ENCODE assay signal across 28 cellular contexts in genomic region chr14:64405295-64405694, GRCh38. TPM values are rescaled to one million over a fixed set of nuclear protein-coding genes. Genes with fewer than 3 reads are reported as not detected.
DNase-seq lines count a peak whose midpoint lies in the region; ATAC-seq and TF ChIP-seq lines count a peak whose summit lies in the region.
"Had no signal": no experiment of that assay in that cellular context is flagged by ENCODE, and none has a peak within 500 bp of the region (broad histone marks: within the 10 kb centered on the region; RNA-seq: fewer than 3 reads in every experiment).

No MANE protein-coding gene starts in this region.

- no CpG with 5 or more reads among the region's 4 CpGs for WGBS in H9 (ENCODE audit: extremely low coverage, insufficient read length, low lambda C conversion rate)

- no peak overlapping the region for H2BK12ac ChIP-seq in H9 (ENCODE audit: insufficient read length, low read depth, low read length)

- no peak overlapping the region for H2BK120ac ChIP-seq in H9 (ENCODE audit: low read depth, low read length, poor library complexity, severe bottlenecking)

- no peaks in the 10 kb centered on the region for H3K27me3 ChIP-seq in H9 (ENCODE audit: insufficient read depth, low read length)
- H3K27me3 ChIP-seq: SJSA1 had no signal

- no peak overlapping the region for H4K8ac ChIP-seq in H9 (replicated peaks; ENCODE audit: insufficient read length, low read depth, low read length)

- H3K36me3 Mint-ChIP-seq in H9 (ENCODE audit: insufficient read depth in 1 of 3, low read depth in 3 of 3), result peaks cover 24 to 62% (median 37%) of the 10 kb centered on the region in 3 experiments
- H3K36me3 Mint-ChIP-seq in activated T-helper 2 cell treated with anti-CD3 and anti-CD28 coated beads, Interferon-gamma antibody, Interleukin-2, Interleukin-4, amounts not matched to agents 10 μg/mL and 5 μg/mL and 100 μg/mL, durations not matched to agents 14 hours and 24 hours and 36 hours (ENCODE audit: low read depth), result peaks cover 64% of the 10 kb centered on the region
- peaks cover 18% of the 10 kb centered on the region for H3K36me3 Mint-ChIP-seq in memory B cell
- no peaks in the 10 kb centered on the region for H3K36me3 Mint-ChIP-seq in effector memory CD8-positive, alpha-beta T cell (ENCODE audit: insufficient read depth)

- H3K23me2 ChIP-seq in H9 (ENCODE audit: insufficient read length, low read depth, low read length, poor library complexity, severe bottlenecking), result no peaks in the 10 kb centered on the region

- H3K4me3 Mint-ChIP-seq in H9 (no peak overlapping the region), memory B cell (no peak overlapping the region)
- no peak overlapping the region for H3K4me3 Mint-ChIP-seq in activated T-helper 2 cell treated with anti-CD3 and anti-CD28 coated beads, Interferon-gamma antibody, Interleukin-2, Interleukin-4, amounts not matched to agents 10 μg/mL and 5 μg/mL and 100 μg/mL, durations not matched to agents 14 hours and 24 hours and 36 hours (ENCODE audit: low read depth)
- no peak overlapping the region for H3K4me3 Mint-ChIP-seq in effector memory CD8-positive, alpha-beta T cell
- H3K4me3 Mint-ChIP-seq: B cell; CD8-positive, alpha-beta memory T cell had no signal

- peaks cover 3% of the 10 kb centered on the region; the same call in 1 of the 2 replicates for H3K79me2 ChIP-seq in H9 (ENCODE audit: insufficient read depth, low read length)

- H3K27ac Mint-ChIP-seq in H9, result peak overlapping the region in 2 of 3 experiments; percentile 0 to 6; a peak in 2 of 7 replicates
- H3K27ac Mint-ChIP-seq in activated T-helper 2 cell treated with anti-CD3 and anti-CD28 coated beads, Interferon-gamma antibody, Interleukin-2, Interleukin-4, amounts not matched to agents 10 μg/mL and 5 μg/mL and 100 μg/mL, durations not matched to agents 14 hours and 24 hours and 36 hours, result peak overlapping the region; percentile 72
- H3K27ac Mint-ChIP-seq in memory B cell, result peak overlapping the region; percentile 9
- H3K27ac Mint-ChIP-seq in effector memory CD8-positive, alpha-beta T cell, result no peak overlapping the region
- H3K27ac Mint-ChIP-seq: B cell; CD8-positive, alpha-beta memory T cell had no signal

- no peaks in the 10 kb centered on the region for H3K9me3 ChIP-seq in H9 (ENCODE audit: control insufficient read depth, low read depth, low read length)
- H3K9me3 ChIP-seq: SJSA1 had no signal

- H3K4ac ChIP-seq in H9 (ENCODE audit: low read depth, low read length), result no peak overlapping the region

- no peaks in the 10 kb centered on the region for H4K20me1 ChIP-seq in H9 (ENCODE audit: control insufficient read depth, insufficient read depth, insufficient read length)

- no peaks in the 10 kb centered on the region for H3K9me3 Mint-ChIP-seq in H9
- H3K9me3 Mint-ChIP-seq in activated T-helper 2 cell treated with anti-CD3 and anti-CD28 coated beads, Interferon-gamma antibody, Interleukin-2, Interleukin-4, amounts not matched to agents 10 μg/mL and 5 μg/mL and 100 μg/mL, durations not matched to agents 14 hours and 24 hours and 36 hours, result no peaks in the 10 kb centered on the region
- H3K9me3 Mint-ChIP-seq in memory B cell, result no peaks in the 10 kb centered on the region
- H3K9me3 Mint-ChIP-seq in effector memory CD8-positive, alpha-beta T cell, result no peaks in the 10 kb centered on the region
- H3K9me3 Mint-ChIP-seq: CD8-positive, alpha-beta memory T cell had no signal

- no peak overlapping the region for H3K27ac ChIP-seq in H9 (ENCODE audit: insufficient read length, low read depth, low read length)
- peak overlapping the region; percentile 36 for H3K27ac ChIP-seq in temporal lobe (ENCODE audit: low read depth, low read length)
- H3K27ac ChIP-seq: C4-2B, SJSA1 had no signal

- H2BK15ac ChIP-seq in H9 (ENCODE audit: low read depth, low read length), result no peak overlapping the region

- H4K5ac ChIP-seq in H9 (ENCODE audit: insufficient read length, low read depth, low read length), result no peak overlapping the region

- no peak overlapping the region for H3K18ac ChIP-seq in H9 (ENCODE audit: insufficient read length, low read depth, low read length)

- no peak overlapping the region for H3K14ac ChIP-seq in H9 (ENCODE audit: insufficient read depth, low read length)

- no peak overlapping the region for H3T11ph ChIP-seq in H9 (ENCODE audit: low read length)

- H2AFZ ChIP-seq in H9 (ENCODE audit: low read length), result no peak overlapping the region

- H3K27me3 Mint-ChIP-seq in H9 (ENCODE audit: low read depth) (no peaks in the 10 kb centered on the region), memory B cell (no peaks in the 10 kb centered on the region)
- H3K27me3 Mint-ChIP-seq in activated T-helper 2 cell treated with anti-CD3 and anti-CD28 coated beads, Interferon-gamma antibody, Interleukin-2, Interleukin-4, amounts not matched to agents 10 μg/mL and 5 μg/mL and 100 μg/mL, durations not matched to agents 14 hours and 24 hours and 36 hours (ENCODE audit: low read depth), result no peaks in the 10 kb centered on the region
- H3K27me3 Mint-ChIP-seq in effector memory CD8-positive, alpha-beta T cell, result no peaks in the 10 kb centered on the region
- H3K27me3 Mint-ChIP-seq: B cell; CD8-positive, alpha-beta memory T cell had no signal

- H2AK5ac ChIP-seq in H9 (ENCODE audit: insufficient read length, low read length), result no peak overlapping the region

- H3K56ac ChIP-seq in H9 (ENCODE audit: insufficient read length, low read depth, low read length), result no peak overlapping the region

- ATAC-seq in memory B cell (ENCODE audit: low read depth), result no peak
- ATAC-seq in HG02759 (IDR thresholded peaks at IDR 0.05; ENCODE audit: unreplicated experiment), result no peak
- no peak for ATAC-seq in effector memory CD8-positive, alpha-beta T cell (replicated peaks)
- ATAC-seq: K562 had no signal

- no peak for TF ChIP-seq CTCF in H9 (conservative IDR thresholded peaks at IDR 0.05)

- H3K4me2 ChIP-seq in H9 (ENCODE audit: insufficient read depth, insufficient read length, low read length), result no peak overlapping the region

- H3K9ac ChIP-seq in H9 (ENCODE audit: extremely low read depth, insufficient read length, low read length), result no peak overlapping the region

- peaks cover 10 to 11% of the 10 kb centered on the region in 2 experiments for H3K4me1 Mint-ChIP-seq in H9
- peaks cover 45% of the 10 kb centered on the region for H3K4me1 Mint-ChIP-seq in activated T-helper 2 cell treated with anti-CD3 and anti-CD28 coated beads, Interferon-gamma antibody, Interleukin-2, Interleukin-4, amounts not matched to agents 10 μg/mL and 5 μg/mL and 100 μg/mL, durations not matched to agents 14 hours and 24 hours and 36 hours (ENCODE audit: low read depth)
- peaks cover 15% of the 10 kb centered on the region for H3K4me1 Mint-ChIP-seq in memory B cell
- H3K4me1 Mint-ChIP-seq in effector memory CD8-positive, alpha-beta T cell (ENCODE audit: low read depth in 2 of 2), result no peaks in the 10 kb centered on the region

- no peak overlapping the region for H4K91ac ChIP-seq in H9 (ENCODE audit: insufficient read length, low read depth, low read length)

- no peaks in the 10 kb centered on the region for H3K79me1 ChIP-seq in H9 (ENCODE audit: insufficient read depth, low read depth, low read length, poor library complexity, severe bottlenecking)

- intact Hi-C loops in activated T-helper 2 cell treated with anti-CD3 and anti-CD28 coated beads, Interferon-gamma antibody, Interleukin-2, Interleukin-4, amounts not matched to agents 10 μg/mL and 5 μg/mL and 100 μg/mL, durations not matched to agents 14 hours and 24 hours and 36 hours (cut with micrococcal nuclease), result no loop called here

- H2BK5ac ChIP-seq in H9 (ENCODE audit: insufficient read length, low read length), result no peak overlapping the region

- H3K23ac ChIP-seq in H9 (ENCODE audit: insufficient read length, low read depth, low read length), result no peak overlapping the region

- no peak overlapping the region for H2BK20ac ChIP-seq in H9 (ENCODE audit: low read depth, low read length, poor library complexity, severe bottlenecking)

- H3K4me1 ChIP-seq in H9 (ENCODE audit: insufficient read depth, low read length), result no peaks in the 10 kb centered on the region

- DNase-seq in H9, result no peak
- DNase-seq in activated T-helper 2 cell treated with anti-CD3 and anti-CD28 coated beads, Interferon-gamma antibody, Interleukin-2, Interleukin-4, amounts not matched to agents 10 μg/mL and 5 μg/mL and 100 μg/mL, durations not matched to agents 14 hours and 24 hours and 36 hours (ENCODE audit: low spot score), result no peak
- DNase-seq in memory B cell (ENCODE audit: low spot score in 2 of 2), result no peak
- no peak for DNase-seq in NCI-H446 treated with DMSO at 0.1 percent for 48 hours (lab: John Stamatoyannopoulos, UW)
- DNase-seq in effector memory CD8-positive, alpha-beta T cell, result no peak
- DNase-seq: CD8-positive, alpha-beta memory T cell; DMS 273 treated with DMSO at 0.1 percent for 48 hours; DMS79; EL; GF-D8; GOT3; HCEC 1CT; Kasumi-1; MV-4-11; NCI-H1105; NCI-H1436 treated with DMSO at 0.1 percent for 48 hours; NCI-H1930; NCI-H2107; NCI-H524 treated with DMSO at 0.1 percent for 48 hours; NCI-H774; Right ventricle myocardium superior; RPMI8226 had no signal

RNA-seq across cellular contexts. Expression of gene MTHFD1, which starts 17.1 kb away (rescaled TPM):
- total RNA-seq in H9 (2021), result 203 and 209 TPM in 2 replicates
- total RNA-seq in activated T-helper 2 cell treated with anti-CD3 and anti-CD28 coated beads, Interferon-gamma antibody, Interleukin-2, Interleukin-4, amounts not matched to agents 10 μg/mL and 5 μg/mL and 100 μg/mL, durations not matched to agents 14 hours and 24 hours and 36 hours, result 291 and 309 TPM in 2 replicates
- 28.0 TPM for total RNA-seq in temporal lobe

Comparison
In these comparisons a context has a peak if more than half of its experiments do, and no peak if none do; other contexts are left out.
1. H3K27ac Mint-ChIP-seq: peak in H9 (2 of 3), activated T-helper 2 cell treated with anti-CD3 and anti-CD28 coated beads, Interferon-gamma antibody, Interleukin-2, Interleukin-4, amounts not matched to agents 10 μg/mL and 5 μg/mL and 100 μg/mL, durations not matched to agents 14 hours and 24 hours and 36 hours (single experiment) and memory B cell (single experiment); none in effector memory CD8-positive, alpha-beta T cell (0 of 2).